In genomic region chr2:46002507-46002883, GRCh38 we compare ENCODE assay signal across 15 cellular contexts.
DNase-seq lines count a peak whose midpoint lies in the region; ATAC-seq, FAIRE-seq and TF ChIP-seq lines count a peak whose summit lies in the region.
"Had no signal": no experiment of that assay in that cellular context is flagged by ENCODE, and none has a peak within 500 bp of the region (broad histone marks: within the 10 kb centered on the region; RNA-seq: fewer than 3 reads in every experiment).

No MANE protein-coding gene starts in this region.

- no peaks in the 10 kb centered on the region for H3K9me3 ChIP-seq in kidney (ENCODE audit: control insufficient read depth in 1 of 2, low read length in 2 of 2)
- H3K9me3 ChIP-seq in transverse colon, result no peaks in the 10 kb centered on the region

- H3K9me3 Mint-ChIP-seq in chondrocyte (ENCODE audit: low read depth), result peaks cover 5% of the 10 kb centered on the region
- no peaks in the 10 kb centered on the region for H3K9me3 Mint-ChIP-seq in activated CD8-positive, alpha-beta memory T cell treated with anti-CD3 and anti-CD28 coated beads, Interleukin-2, amount 10 ng/mL, durations not matched to agents 7 days and 5 days (ENCODE audit: low read depth)

- CTCF ChIA-PET in GM10248 (lab: Yijun Ruan, JAX), result interaction anchor here (0.9 to 6.1 kb wide), 5 partner anchors 10 to 460 kb away, joined by 3 to 43 read pairs (median 5); no protein-coding TSS in a partner anchor
- CTCF ChIA-PET in activated CD8-positive, alpha-beta memory T cell treated with anti-CD3 and anti-CD28 coated beads, Interleukin-2, amount 10 ng/mL, durations not matched to agents 7 days and 5 days (lab: Charles Lee), result interaction anchor here (6.7 kb wide), 1 partner anchor 10 kb away, joined by 36 read pairs; no protein-coding TSS in a partner anchor

- H3K4me3 ChIP-seq in kidney (ENCODE audit: low read length in 2 of 2), result no peak overlapping the region
- no peak overlapping the region for H3K4me3 ChIP-seq in transverse colon

- no peaks in the 10 kb centered on the region for H3K27me3 ChIP-seq in transverse colon

- no peak overlapping the region for H3K9ac ChIP-seq in kidney (ENCODE audit: low read length in 2 of 2)

- no peak for FAIRE-seq in kidney (lab: Jason Lieb, UNC)
- FAIRE-seq: A204.1, HTR-8/SVneo, TTC549 had no signal

- POLR2A ChIA-PET in GM10248 (lab: Yijun Ruan, JAX), result no interaction called here

- TF ChIP-seq CTCF in chondrocyte (IDR thresholded peaks at IDR 0.05) (no peak), kidney (IDR thresholded peaks at IDR 0.05; ENCODE audit: borderline replicate concordance, extremely low read depth, insufficient read depth) (no peak), transverse colon (IDR thresholded peaks at IDR 0.05) (no peak), GM10248 (IDR thresholded peaks at IDR 0.05; ENCODE audit: control extremely low read depth, extremely low read depth, low read depth, missing control alignments) (no peak)

- no peak for ATAC-seq in activated CD8-positive, alpha-beta memory T cell treated with anti-CD3 and anti-CD28 coated beads, Interleukin-2, amount 10 ng/mL, durations not matched to agents 7 days and 5 days
- ATAC-seq: Panc1 had no signal

- no peak for TF ChIP-seq EP300 in transverse colon (IDR thresholded peaks at IDR 0.05; ENCODE audit: low read depth)

- H3K27me3 Mint-ChIP-seq in chondrocyte (ENCODE audit: low read depth), result no peaks in the 10 kb centered on the region
- no peaks in the 10 kb centered on the region for H3K27me3 Mint-ChIP-seq in activated CD8-positive, alpha-beta memory T cell treated with anti-CD3 and anti-CD28 coated beads, Interleukin-2, amount 10 ng/mL, durations not matched to agents 7 days and 5 days

- H3K4me1 ChIP-seq in kidney (ENCODE audit: control insufficient read depth in 1 of 2, insufficient read depth in 1 of 2, low read depth in 1 of 2, low read length in 2 of 2), result peaks cover 9 to 21% of the 10 kb centered on the region in 2 donors
- peaks cover 5 to 22% (median 10%) of the 10 kb centered on the region in 4 donors for H3K4me1 ChIP-seq in transverse colon

- DNase-seq in NCI-H1436 (lab: John Stamatoyannopoulos, UW) (peak; percentile 16), NCI-H1436 treated with DMSO at 0.1 percent for 48 hours (lab: John Stamatoyannopoulos, UW) (no peak), chondrocyte (ENCODE audit: low spot score) (no peak), kidney (peak; percentile 51), transverse colon (no peak), NAMALWA (ENCODE audit: low spot score) (no peak), GM10248 (ENCODE audit: extremely low spot score) (no peak)
- no peak for DNase-seq in activated CD8-positive, alpha-beta memory T cell treated with anti-CD3 and anti-CD28 coated beads, Interleukin-2, amount 10 ng/mL, durations not matched to agents 7 days and 5 days
- DNase-seq: amniotic stem cell, foreskin melanocyte, NCI-H1694 treated with DMSO at 0.1 percent for 48 hours had no signal

- TF ChIP-seq POLR2A in transverse colon (IDR thresholded peaks at IDR 0.05), result no peak

- in situ Hi-C loops in transverse colon (cut with MboI; ENCODE audit: low pct_ligation_motif_present in 1 of 4, low pct_unique_long_range_greater_than_20kb in 1 of 4, low sequenced_read_pairs in 3 of 4), result loop anchor here in 2 of 4 donors (25.0 kb wide), 1 partner anchor 360 kb away; no protein-coding TSS in a partner anchor

- H3K36me3 Mint-ChIP-seq in chondrocyte (ENCODE audit: low read depth), result peaks cover 11% of the 10 kb centered on the region
- H3K36me3 Mint-ChIP-seq in activated CD8-positive, alpha-beta memory T cell treated with anti-CD3 and anti-CD28 coated beads, Interleukin-2, amount 10 ng/mL, durations not matched to agents 7 days and 5 days, result peaks cover 3% of the 10 kb centered on the region

- H3K36me3 ChIP-seq in kidney (ENCODE audit: control insufficient read depth in 1 of 2, insufficient read depth in 2 of 2, low read length in 2 of 2) (peaks cover 0 to 2% of the 10 kb centered on the region in 2 donors), transverse colon (peaks cover 0 to 8% (median 0%) of the 10 kb centered on the region in 4 donors)

- no peak overlapping the region for H3K4me3 Mint-ChIP-seq in chondrocyte (ENCODE audit: unreplicated experiment)
- H3K4me3 Mint-ChIP-seq in activated CD8-positive, alpha-beta memory T cell treated with anti-CD3 and anti-CD28 coated beads, Interleukin-2, amount 10 ng/mL, durations not matched to agents 7 days and 5 days, result no peak overlapping the region

- WGBS in transverse colon (ENCODE audit: low coverage in 1 of 2), 2 donors, result 50% methylated on average over 1 of the region's 1 CpG

- H3K27ac ChIP-seq in kidney (ENCODE audit: low read depth in 2 of 2, low read length in 2 of 2), result peak overlapping the region; percentile 26 to 95
- H3K27ac ChIP-seq in transverse colon, result peak overlapping the region; percentile 50 to 67 (median 64)

- intact Hi-C loops in kidney (cut with DNase I), result no loop called here
- intact Hi-C loops in transverse colon (cut with DNase I; ENCODE audit: low total_unique reads), result no loop called here

- peaks cover 39% of the 10 kb centered on the region for H3K4me1 Mint-ChIP-seq in chondrocyte (ENCODE audit: low read depth)
- H3K4me1 Mint-ChIP-seq in activated CD8-positive, alpha-beta memory T cell treated with anti-CD3 and anti-CD28 coated beads, Interleukin-2, amount 10 ng/mL, durations not matched to agents 7 days and 5 days, result peaks cover 3% of the 10 kb centered on the region

- peak overlapping the region; percentile 43 for H3K27ac Mint-ChIP-seq in chondrocyte (ENCODE audit: unreplicated experiment)
- no peak overlapping the region for H3K27ac Mint-ChIP-seq in activated CD8-positive, alpha-beta memory T cell treated with anti-CD3 and anti-CD28 coated beads, Interleukin-2, amount 10 ng/mL, durations not matched to agents 7 days and 5 days

Comparison
In these comparisons a context has a peak if more than half of its experiments do, and no peak if none do; other contexts are left out.
1. DNase-seq: peak in NCI-H1436 (single experiment) and kidney (single experiment); none in NCI-H1436 treated with DMSO at 0.1 percent for 48 hours (single experiment), chondrocyte (single experiment), transverse colon (single experiment), NAMALWA (single experiment), GM10248 (single experiment) and activated CD8-positive, alpha-beta memory T cell treated with anti-CD3 and anti-CD28 coated beads, Interleukin-2, amount 10 ng/mL, durations not matched to agents 7 days and 5 days (single experiment).